Comparison of ENCODE assay signal across 29 cellular contexts in the genomic region with DNA sequence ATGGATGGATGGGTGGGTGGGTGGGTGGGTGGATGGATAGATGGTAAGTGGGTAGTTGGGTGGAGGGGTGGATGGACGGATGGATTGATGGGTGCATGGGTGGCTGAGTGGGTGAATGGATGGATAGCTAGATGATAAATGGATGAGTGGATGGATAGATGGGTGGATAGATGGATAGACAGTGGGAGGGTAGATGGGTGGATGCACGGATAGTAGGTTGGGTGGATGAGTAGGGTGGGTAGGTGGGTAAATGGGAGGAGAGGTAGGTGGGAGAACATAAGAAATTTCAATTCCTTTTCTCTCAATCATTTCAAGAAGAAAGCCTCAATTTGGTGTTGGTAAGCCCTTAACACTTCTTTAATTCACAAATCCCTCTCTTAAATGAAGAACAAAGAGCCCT.
DNase-seq lines count a peak whose midpoint lies in the region; ATAC-seq, FAIRE-seq and TF ChIP-seq lines count a peak whose summit lies in the region.
"Had no signal": no experiment of that assay in that cellular context is flagged by ENCODE, and none has a peak within 500 bp of the region (broad histone marks: within the 10 kb centered on the region; RNA-seq: fewer than 3 reads in every experiment).

No MANE protein-coding gene starts in this region.

- no peak for TF ChIP-seq RAD21 in HepG2 (CRISPR knock-in tag; IDR thresholded peaks at IDR 0.05)

- no peaks in the 10 kb centered on the region for H4K20me1 ChIP-seq in HepG2 (ENCODE audit: insufficient read depth, low read length)

- no peak overlapping the region for H3K4me3 Mint-ChIP-seq in activated T-helper 17 cell treated with anti-CD3 and anti-CD28 coated beads, Interleukin-2, amount 50 U/mL, for 72 hours
- H3K4me3 Mint-ChIP-seq in neural crest cell (no peak overlapping the region), HFFc6 (no peak overlapping the region), WTC11 (no peak overlapping the region)
- H3K4me3 Mint-ChIP-seq: CD8-positive, alpha-beta memory T cell; GM23338 had no signal

- H3K4me2 ChIP-seq in HepG2 (ENCODE audit: low read depth, low read length): no peak overlapping the region
- H3K4me2 ChIP-seq: GM23338 had no signal

- H3K9me3 ChIP-seq in HepG2 (ENCODE audit: low read length): no peaks in the 10 kb centered on the region
- H3K9me3 ChIP-seq in right lobe of liver: no peaks in the 10 kb centered on the region
- H3K9me3 ChIP-seq in gastroesophageal sphincter: no peaks in the 10 kb centered on the region
- H3K9me3 ChIP-seq: BLaER1 treated with 17β-estradiol and CSF1 and Interleukin-3, amounts not matched to agents 10 nM and 100 nM; HAP-1; SJCRH30 had no signal

- peak overlapping the region; percentile 83 for H3K27ac Mint-ChIP-seq in activated T-helper 17 cell treated with anti-CD3 and anti-CD28 coated beads, Interleukin-2, amount 50 U/mL, for 72 hours
- peak overlapping the region; percentile 43 for H3K27ac Mint-ChIP-seq in neural crest cell (ENCODE audit: unreplicated experiment)
- H3K27ac Mint-ChIP-seq in HFFc6: no peak overlapping the region
- H3K27ac Mint-ChIP-seq in WTC11: no peak overlapping the region
- H3K27ac Mint-ChIP-seq: GM23338 had no signal

- H3K79me2 ChIP-seq in HepG2 (ENCODE audit: insufficient read depth, low read length): no peaks in the 10 kb centered on the region

- no peaks in the 10 kb centered on the region for H3K9me3 Mint-ChIP-seq in activated T-helper 17 cell treated with anti-CD3 and anti-CD28 coated beads, Interleukin-2, amount 50 U/mL, for 72 hours
- no peaks in the 10 kb centered on the region for H3K9me3 Mint-ChIP-seq in neural crest cell
- H3K9me3 Mint-ChIP-seq in HFFc6: no peaks in the 10 kb centered on the region
- H3K9me3 Mint-ChIP-seq in WTC11: no peaks in the 10 kb centered on the region
- H3K9me3 Mint-ChIP-seq: CD8-positive, alpha-beta memory T cell; GM23338 had no signal

- CTCF ChIA-PET in HepG2 (lab: Yijun Ruan, JAX; ENCODE audit: low intra/inter-chr PET ratio, low total read pairs) (no interaction called here), WTC11 (lab: Charles Lee) (no interaction called here)

- intact Hi-C loops in HepG2 (cut with micrococcal nuclease; ENCODE audit: unreplicated experiment): no loop called here
- intact Hi-C loops in right lobe of liver (cut with DNase I): no loop called here

- ATAC-seq in HepG2 (no peak), right lobe of liver (no peak), GM18502 (IDR thresholded peaks at IDR 0.05; ENCODE audit: poor library complexity, unreplicated experiment) (no peak), gastroesophageal sphincter (no peak), WTC11 (no peak)
- no peak for ATAC-seq in activated T-helper 17 cell treated with anti-CD3 and anti-CD28 coated beads, Interleukin-2, amount 50 U/mL, for 72 hours (replicated peaks)
- ATAC-seq: GM12878, GM23338, Right ventricle myocardium inferior had no signal

- TF ChIP-seq POLR2A in HepG2 (IDR thresholded peaks at IDR 0.05; ENCODE audit: insufficient read depth in 1 of 2, low read depth in 2 of 2, low read length in 2 of 2) (no peak), right lobe of liver (IDR thresholded peaks at IDR 0.05) (no peak), gastroesophageal sphincter (IDR thresholded peaks at IDR 0.05) (no peak)

- peaks cover 7% of the 10 kb centered on the region for H3K4me1 Mint-ChIP-seq in activated T-helper 17 cell treated with anti-CD3 and anti-CD28 coated beads, Interleukin-2, amount 50 U/mL, for 72 hours
- H3K4me1 Mint-ChIP-seq in neural crest cell (no peaks in the 10 kb centered on the region), HFFc6 (ENCODE audit: low read depth) (peaks cover 22% of the 10 kb centered on the region), WTC11 (no peaks in the 10 kb centered on the region)
- H3K4me1 Mint-ChIP-seq: GM23338 had no signal

- H3K36me3 Mint-ChIP-seq in activated T-helper 17 cell treated with anti-CD3 and anti-CD28 coated beads, Interleukin-2, amount 50 U/mL, for 72 hours (ENCODE audit: low read depth): peaks cover 92% of the 10 kb centered on the region
- H3K36me3 Mint-ChIP-seq in neural crest cell (ENCODE audit: low read depth) (peaks cover 14% of the 10 kb centered on the region), HFFc6 (ENCODE audit: low read depth) (0 out of 2 replicates have a peak, but pooled peaks cover 3% of the 10 kb centered on the region), WTC11 (peaks cover 6% of the 10 kb centered on the region)

- no peak for FAIRE-seq in HepG2 (lab: Jason Lieb, UNC)
- FAIRE-seq: A204.1, GM12878 had no signal

- no peak overlapping the region for H2AFZ ChIP-seq in HepG2 (ENCODE audit: low read length)
- H2AFZ ChIP-seq: GM23338 had no signal

- H3K4me3 ChIP-seq in HepG2 (replicated peaks in 1 of 3; ENCODE audit: insufficient read depth in 1 of 3, low read depth in 2 of 3, low read length in 3 of 3): no peak overlapping the region
- H3K4me3 ChIP-seq in right lobe of liver: no peak overlapping the region
- no peak overlapping the region for H3K4me3 ChIP-seq in gastroesophageal sphincter
- H3K4me3 ChIP-seq: BLaER1 treated with 17β-estradiol and CSF1 and Interleukin-3, amounts not matched to agents 10 nM and 100 nM; GM12878; GM23338; HAP-1; SJCRH30 had no signal

- H3K27me3 ChIP-seq in HepG2 (ENCODE audit: control insufficient read depth in 1 of 2, insufficient read depth in 2 of 2, low read length in 2 of 2) (peaks cover 7 to 57% of the 10 kb centered on the region in 2 experiments), right lobe of liver (no peaks in the 10 kb centered on the region), gastroesophageal sphincter (no peaks in the 10 kb centered on the region)
- H3K27me3 ChIP-seq: BLaER1 treated with 17β-estradiol and CSF1 and Interleukin-3, amounts not matched to agents 10 nM and 100 nM; SJCRH30 had no signal

- H3K9ac ChIP-seq in HepG2 (ENCODE audit: insufficient read depth, low read depth, low read length): no peak overlapping the region
- H3K9ac ChIP-seq: BLaER1 treated with 17β-estradiol and CSF1 and Interleukin-3, amounts not matched to agents 10 nM and 100 nM had no signal

- WGBS in HepG2 (ENCODE audit: low lambda C conversion rate): under 1% methylated on average over 2 of the region's 2 CpGs
- WGBS in right lobe of liver (ENCODE audit: insufficient coverage, low coverage, low lambda C conversion rate, missing lambda C conversion rate): 94% methylated on average over 2 of the region's 2 CpGs
- 82 to 91% methylated on average over 1 to 2 of the region's 2 CpGs for WGBS in gastroesophageal sphincter (ENCODE audit: low coverage in 1 of 2), 2 donors

- TF ChIP-seq EP300 in HepG2 (IDR thresholded peaks at IDR 0.05; ENCODE audit: low read depth in 2 of 2, low read length in 2 of 2): no peak
- TF ChIP-seq EP300 in HepG2 (CRISPR knock-in tag; IDR thresholded peaks at IDR 0.05; ENCODE audit: borderline replicate concordance): no peak
- no peak for TF ChIP-seq EP300 in gastroesophageal sphincter (IDR thresholded peaks at IDR 0.05)

- no TSS peak for BruUV-seq in HepG2 (replicated peaks; lab: Mats Ljungman, UMichigan)

- H3K36me3 ChIP-seq in HepG2 (replicated peaks in 1 of 2; ENCODE audit: control insufficient read depth in 1 of 2, insufficient read depth in 2 of 2, low read length in 2 of 2) (no peaks in the 10 kb centered on the region), right lobe of liver (peaks cover 0 to 2% (median under 1%) of the 10 kb centered on the region in 4 donors), gastroesophageal sphincter (peaks cover 0 to 89% of the 10 kb centered on the region in 2 donors)
- H3K36me3 ChIP-seq: HAP-1 had no signal

- H3K27ac ChIP-seq in HepG2 (ENCODE audit: extremely low read length, insufficient read depth, low read length) (no peak overlapping the region), right lobe of liver (no peak overlapping the region), gastroesophageal sphincter (no peak overlapping the region)
- H3K27ac ChIP-seq: BLaER1 treated with 17β-estradiol and CSF1 and Interleukin-3, amounts not matched to agents 10 nM and 100 nM; SJCRH30 had no signal

- TF ChIP-seq CTCF in HepG2 (CRISPR knock-in tag; IDR thresholded peaks at IDR 0.05): no peak
- TF ChIP-seq CTCF in right lobe of liver (IDR thresholded peaks at IDR 0.05): no peak
- TF ChIP-seq CTCF in neural crest cell (conservative IDR thresholded peaks at IDR 0.05): no peak
- TF ChIP-seq CTCF in HFFc6 (IDR thresholded peaks at IDR 0.05): no peak
- TF ChIP-seq CTCF in gastroesophageal sphincter (IDR thresholded peaks at IDR 0.05): no peak
- TF ChIP-seq CTCF in WTC11 (IDR thresholded peaks at IDR 0.05): no peak

- DNase-seq in HepG2 (ENCODE audit: low spot score) (no peak), right lobe of liver (no peak), neural crest cell (ENCODE audit: low read depth, low spot score) (no peak), HFFc6 (no peak), WTC11 (ENCODE audit: low spot score) (no peak)
- DNase-seq: AML-193; CD8-positive, alpha-beta memory T cell; DMS 273 treated with DMSO at 0.1 percent for 48 hours; DMS79; EL; GDM1; NCI-H1048; NCI-H1417 treated with DMSO at 0.1 percent for 48 hours; NCI-H1694 treated with DMSO at 0.1 percent for 48 hours; NCI-H2081 treated with DMSO at 0.1 percent for 48 hours; NCI-H2171; NCI-H446; NCI-H524 treated with DMSO at 0.1 percent for 48 hours; NCI-H774; SJCRH30 had no signal

- in situ Hi-C loops in HepG2 (cut with HindIII; ENCODE audit: extremely low pct_ligation_motif_present, low pct_unique_long_range_greater_than_20kb): no loop called here

- POLR2A ChIA-PET in HepG2 (lab: Yijun Ruan, JAX): no interaction called here
- POLR2A ChIA-PET in WTC11 (lab: Charles Lee): no interaction called here

- H3K4me1 ChIP-seq in HepG2 (ENCODE audit: insufficient read depth, low read length) (no peaks in the 10 kb centered on the region), right lobe of liver (no peaks in the 10 kb centered on the region), gastroesophageal sphincter (no peaks in the 10 kb centered on the region)
- H3K4me1 ChIP-seq: HAP-1, SJCRH30 had no signal

- H3K27me3 Mint-ChIP-seq in activated T-helper 17 cell treated with anti-CD3 and anti-CD28 coated beads, Interleukin-2, amount 50 U/mL, for 72 hours: no peaks in the 10 kb centered on the region
- no peaks in the 10 kb centered on the region for H3K27me3 Mint-ChIP-seq in neural crest cell (ENCODE audit: low read depth)
- no peaks in the 10 kb centered on the region; the same call in none of the 2 replicates for H3K27me3 Mint-ChIP-seq in HFFc6 (ENCODE audit: insufficient read depth)
- H3K27me3 Mint-ChIP-seq in WTC11 (ENCODE audit: low read depth): no peaks in the 10 kb centered on the region

TF ChIP-seq in HepG2, 621 proteins besides CTCF, POLR2A, EP300 and RAD21:
- TF ChIP-seq HNRNPK (IDR thresholded peaks at IDR 0.05; ENCODE audit: low read depth, low read length, poor library complexity, severe bottlenecking) (peak; percentile 37), NONO (IDR thresholded peaks at IDR 0.05) (0 out of 2 replicates have a peak, but pooled peaks have one; percentile 34), NONO (CRISPR knock-in tag; conservative IDR thresholded peaks at IDR 0.05) (no peak), POGZ (CRISPR knock-in tag; IDR thresholded peaks at IDR 0.05) (no peak)

TF ChIP-seq in WTC11, 78 proteins besides CTCF, POLR2A, EP300 and RAD21 (continues in another document):
- TF ChIP-seq, protein P1, sequence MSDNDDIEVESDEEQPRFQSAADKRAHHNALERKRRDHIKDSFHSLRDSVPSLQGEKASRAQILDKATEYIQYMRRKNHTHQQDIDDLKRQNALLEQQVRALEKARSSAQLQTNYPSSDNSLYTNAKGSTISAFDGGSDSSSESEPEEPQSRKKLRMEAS (CRISPR knock-in tag; IDR thresholded peaks at IDR 0.05): no peak

Comparison
In these comparisons a context has a peak if more than half of its experiments do, and no peak if none do; other contexts are left out.
1. H3K27ac Mint-ChIP-seq: peak in activated T-helper 17 cell treated with anti-CD3 and anti-CD28 coated beads, Interleukin-2, amount 50 U/mL, for 72 hours (single experiment) and neural crest cell (single experiment); none in HFFc6 (single experiment) and WTC11 (single experiment).